ENCODE assay signal across 17 cellular contexts in genomic region chr10:107144490-107144889, GRCh38. TPM values are rescaled to one million over a fixed set of nuclear protein-coding genes. Genes with fewer than 3 reads are reported as not detected.
DNase-seq lines count a peak whose midpoint lies in the region; ATAC-seq, FAIRE-seq and TF ChIP-seq lines count a peak whose summit lies in the region.
"Had no signal": no experiment of that assay in that cellular context is flagged by ENCODE, and none has a peak within 500 bp of the region (broad histone marks: within the 10 kb centered on the region; RNA-seq: fewer than 3 reads in every experiment).

No MANE protein-coding gene starts in this region.

- no peaks in the 10 kb centered on the region for H3K36me3 ChIP-seq in right atrium auricular region
- no peaks in the 10 kb centered on the region for H3K36me3 ChIP-seq in left lung

- ATAC-seq in right cardiac atrium (peak; percentile 31 to 48), left lung (peak; percentile 36), HG02798 (IDR thresholded peaks at IDR 0.05; ENCODE audit: poor library complexity, unreplicated experiment) (no peak)

- no peak for DNase-seq in right cardiac atrium
- DNase-seq in right atrium auricular region (ENCODE audit: low spot score), result no peak
- peak; percentile 9 for DNase-seq in UCSD-AML1 (lab: John Stamatoyannopoulos, UW; ENCODE audit: unreplicated experiment)
- DNase-seq in left lung, result no peak
- no peak for DNase-seq in frontal cortex (ENCODE audit: low spot score in 2 of 2)
- DNase-seq in HuH-7.5 (ENCODE audit: low spot score), result no peak
- DNase-seq in C1 segment of cervical spinal cord (lab: John Stamatoyannopoulos, UW), result no peak
- DNase-seq: amniotic stem cell; COR-L47; GM23248; NCI-H1105; NK-92 treated with Interleukin-12 subunit alpha and Interleukin-12 subunit beta, amount 100 ng/mL, for 24 hours; posterior cingulate gyrus; SHP77 treated with DMSO at 0.1 percent for 48 hours had no signal

- H3K9me3 ChIP-seq in right cardiac atrium (ENCODE audit: control insufficient read depth, low read length), result no peaks in the 10 kb centered on the region
- no peaks in the 10 kb centered on the region for H3K9me3 ChIP-seq in right atrium auricular region
- no peaks in the 10 kb centered on the region for H3K9me3 ChIP-seq in left lung

- intact Hi-C loops in right cardiac atrium (cut with DNase I), result loop anchor here in 1 of 4 donors (10.0 kb wide), 1 partner anchor 430 kb away; no protein-coding TSS in a partner anchor
- intact Hi-C loops in left lung (cut with DNase I), result no loop called here

- H3K4me1 ChIP-seq in right cardiac atrium (ENCODE audit: control insufficient read depth, insufficient read depth, low read length), result no peaks in the 10 kb centered on the region
- H3K4me1 ChIP-seq in right atrium auricular region, result no peaks in the 10 kb centered on the region
- no peaks in the 10 kb centered on the region for H3K4me1 ChIP-seq in left lung

- H3K4me3 ChIP-seq in right cardiac atrium (ENCODE audit: low read length) (no peak overlapping the region), right atrium auricular region (no peak overlapping the region), left lung (no peak overlapping the region)
- H3K4me3 ChIP-seq: GM23248 had no signal

- TF ChIP-seq CTCF in right atrium auricular region (IDR thresholded peaks at IDR 0.05) (no peak), left lung (IDR thresholded peaks at IDR 0.05) (no peak)

- H3K27me3 ChIP-seq in right cardiac atrium (ENCODE audit: control insufficient read depth, insufficient read depth) (no peaks in the 10 kb centered on the region), right atrium auricular region (no peaks in the 10 kb centered on the region), left lung (no peaks in the 10 kb centered on the region)

- WGBS in right cardiac atrium, result 29% methylated on average over 4 of the region's 4 CpGs

- FAIRE-seq in frontal cortex (lab: Jason Lieb, UNC), result no peak
- FAIRE-seq: G401.6, TTC549 had no signal

- no peak overlapping the region for H3K27ac ChIP-seq in right cardiac atrium (ENCODE audit: low read length)
- no peak overlapping the region for H3K27ac ChIP-seq in right atrium auricular region
- no peak overlapping the region for H3K27ac ChIP-seq in left lung
- H3K27ac ChIP-seq: GM23248 had no signal

RNA-seq across cellular contexts. Expression of gene SORCS1, which starts 20.0 kb away (rescaled TPM):
- total RNA-seq in right cardiac atrium (1 to 10 TPM; 2.5 to 4.5 (median 3.1) TPM), right atrium auricular region (1 to 10 TPM; 1.6 to 4.2 TPM), left lung (under 1 TPM; 0.03 to 0.15 TPM), frontal cortex (16.7 TPM)
- polyA plus RNA-seq in right cardiac atrium, result 1.2 TPM
- total RNA-seq: GM23248 had no signal
- polyA plus RNA-seq: GM23248 had no signal
